Comparison of ENCODE assay signal across 23 cellular contexts in the genomic region with DNA sequence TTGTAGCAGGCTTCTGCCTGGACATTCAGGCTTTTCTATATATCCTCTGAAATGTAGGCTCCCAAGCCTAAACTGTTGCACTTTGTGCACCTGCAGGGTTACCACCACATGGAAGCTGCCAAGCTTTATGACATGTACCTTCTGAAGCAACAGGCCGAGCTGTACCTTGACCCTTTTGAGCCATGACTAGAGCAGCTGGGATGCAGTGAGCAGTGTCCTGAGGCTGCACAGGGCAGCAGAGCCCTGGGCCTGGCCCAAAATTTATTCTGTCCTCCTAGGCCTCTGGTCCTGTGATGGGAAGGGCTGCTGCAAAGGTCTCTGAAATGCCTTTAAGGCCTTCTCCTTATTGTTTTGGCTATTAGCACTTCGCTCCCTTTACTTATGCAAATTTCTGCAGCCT. TPM values are rescaled to one million over a fixed set of nuclear protein-coding genes. Genes with fewer than 3 reads are reported as not detected.
DNase-seq lines count a peak whose midpoint lies in the region; ATAC-seq, FAIRE-seq and TF ChIP-seq lines count a peak whose summit lies in the region.
"Had no signal": no experiment of that assay in that cellular context is flagged by ENCODE, and none has a peak within 500 bp of the region (broad histone marks: within the 10 kb centered on the region; RNA-seq: fewer than 3 reads in every experiment).

No MANE protein-coding gene starts in this region.

- in situ Hi-C loops in transverse colon (cut with MboI; ENCODE audit: low pct_ligation_motif_present in 1 of 4, low pct_unique_long_range_greater_than_20kb in 1 of 4, low sequenced_read_pairs in 3 of 4): no loop called here

- H2BK20ac ChIP-seq in H1 (ENCODE audit: low read length): no peak overlapping the region

- H3K23me2 ChIP-seq in H1 (ENCODE audit: low read depth, low read length): 0 out of 2 replicates have a peak, but pooled peaks cover 4% of the 10 kb centered on the region

- no peak for TF ChIP-seq CTCF in H1 (IDR thresholded peaks at IDR 0.05; ENCODE audit: control extremely low read depth in 1 of 3, insufficient read depth in 1 of 3, low read depth in 1 of 3, low read length in 3 of 3)
- TF ChIP-seq CTCF in transverse colon (IDR thresholded peaks at IDR 0.05): no peak
- no peak for TF ChIP-seq CTCF in prostate gland (IDR thresholded peaks at IDR 0.05)

- H4K20me1 ChIP-seq in H1 (replicated peaks in 1 of 2; ENCODE audit: control insufficient read depth in 1 of 2, insufficient read depth in 2 of 2, low read length in 2 of 2): no peaks in the 10 kb centered on the region

- H3K4me1 ChIP-seq in H1 (replicated peaks in 1 of 4; ENCODE audit: control insufficient read depth in 3 of 4, insufficient read depth in 4 of 4, low read length in 3 of 4) (peaks cover 5 to 15% (median 11%) of the 10 kb centered on the region in 4 experiments), transverse colon (peaks cover 0 to 31% (median 18%) of the 10 kb centered on the region in 4 donors), prostate gland (replicated peaks) (no peaks in the 10 kb centered on the region)
- H3K4me1 ChIP-seq: BE2C had no signal

- H4K91ac ChIP-seq in H1 (replicated peaks; ENCODE audit: insufficient read length, low read length): no peak overlapping the region

- no peak overlapping the region for H4K8ac ChIP-seq in H1 (ENCODE audit: extremely low read depth, insufficient read depth, low read length)

- H3K79me2 ChIP-seq in H1 (ENCODE audit: control insufficient read depth in 1 of 2, insufficient read depth in 2 of 2, low read length in 2 of 2): no peaks in the 10 kb centered on the region

- H2AFZ ChIP-seq in H1 (ENCODE audit: low read length): no peak overlapping the region

- POLR2A ChIA-PET in H1 (lab: Charles Lee; ENCODE audit: partially characterized antibody): no interaction called here

- H3K56ac ChIP-seq in H1 (replicated peaks; ENCODE audit: insufficient read length, low read depth, low read length): no peak overlapping the region

- no peaks in the 10 kb centered on the region; a peak in 2 of 8 replicates for H3K36me3 ChIP-seq in H1 (ENCODE audit: control insufficient read depth in 2 of 4, insufficient read depth in 4 of 4, low read length in 3 of 4)
- no peaks in the 10 kb centered on the region for H3K36me3 ChIP-seq in transverse colon
- no peaks in the 10 kb centered on the region for H3K36me3 ChIP-seq in prostate gland
- H3K36me3 ChIP-seq: BE2C, HAP-1 had no signal

- DNase-seq in LoVo (ENCODE audit: low spot score) (peak; percentile 47), H1 (ENCODE audit: low read depth in 1 of 2, low spot score in 2 of 2) (no peak), left lobe of liver (ENCODE audit: low spot score) (no peak), transverse colon (peak; percentile 48), prostate gland (ENCODE audit: low spot score) (no peak), kidney glomerular epithelial cell (lab: John Stamatoyannopoulos, UW) (no peak)
- DNase-seq: ACHN; BE2C; C1 segment of cervical spinal cord; CD4-positive, CD25-positive, alpha-beta regulatory T cell; CD8-positive, alpha-beta memory T cell; COR-L47; DMS 273 treated with DMSO at 0.1 percent for 48 hours; DMS53; DND-41; EL; IMR-90 had no signal

- H3K9ac ChIP-seq in H1 (replicated peaks in 1 of 4; ENCODE audit: extremely low read depth in 1 of 4, low read depth in 3 of 4, low read length in 3 of 4): no peak overlapping the region

- TF ChIP-seq RAD21 in H1 (IDR thresholded peaks at IDR 0.05 in 1 of 2, conservative IDR thresholded peaks at IDR 0.05 in 1 of 2; ENCODE audit: low read depth in 2 of 2, low read length in 2 of 2): no peak

- FAIRE-seq in H1 (lab: Jason Lieb, UNC): no peak
- FAIRE-seq: A204.1, GM12878 had no signal

- H2BK12ac ChIP-seq in H1 (ENCODE audit: low read depth, low read length): no peak overlapping the region

- H3K27ac ChIP-seq in H1 (ENCODE audit: low read depth, low read length) (no peak overlapping the region), transverse colon (peak overlapping the region in 3 of 4 donors; percentile 52 to 76 (median 65)), prostate gland (no peak overlapping the region)
- H3K27ac ChIP-seq: HL-60 had no signal

- H3K4me2 ChIP-seq in H1 (ENCODE audit: insufficient read depth in 1 of 2, low read depth in 2 of 2, low read length in 2 of 2): no peak overlapping the region

- no peak overlapping the region for H2AK5ac ChIP-seq in H1 (ENCODE audit: low read depth, low read length)

- ATAC-seq in left lobe of liver (peak; percentile 52), HG02571 (IDR thresholded peaks at IDR 0.05; ENCODE audit: unreplicated experiment) (no peak)
- ATAC-seq: GM12878 had no signal

- no peak overlapping the region for H2BK15ac ChIP-seq in H1 (ENCODE audit: low read length)

- no peak overlapping the region for H3K18ac ChIP-seq in H1 (ENCODE audit: extremely low read depth, low read length)

- TF ChIP-seq EP300 in H1 (IDR thresholded peaks at IDR 0.05; ENCODE audit: borderline replicate concordance in 1 of 2, low read depth in 2 of 2, low read length in 2 of 2): no peak
- no peak for TF ChIP-seq EP300 in transverse colon (IDR thresholded peaks at IDR 0.05; ENCODE audit: low read depth)

- no peak overlapping the region for H4K5ac ChIP-seq in H1 (ENCODE audit: insufficient read length, low read depth, low read length)

- no peak overlapping the region for H3K4ac ChIP-seq in H1 (replicated peaks; ENCODE audit: insufficient read length, low read depth, low read length)

- no peak for TF ChIP-seq POLR2A in H1 (IDR thresholded peaks at IDR 0.05; ENCODE audit: control extremely low read depth in 1 of 2, low read depth in 2 of 2, low read length in 2 of 2)
- no peak for TF ChIP-seq POLR2A in transverse colon (IDR thresholded peaks at IDR 0.05)
- TF ChIP-seq POLR2A in prostate gland (IDR thresholded peaks at IDR 0.05): no peak

- intact Hi-C loops in transverse colon (cut with DNase I; ENCODE audit: low total_unique reads): no loop called here
- intact Hi-C loops in prostate gland (cut with DNase I): no loop called here

- no peak overlapping the region for H3K23ac ChIP-seq in H1 (ENCODE audit: insufficient read length)

- H3K9me3 ChIP-seq in H1 (ENCODE audit: insufficient read depth in 2 of 2, low read depth in 1 of 2, low read length in 1 of 2): peaks cover 13 to 16% of the 10 kb centered on the region in 2 experiments
- H3K9me3 ChIP-seq in transverse colon: no peaks in the 10 kb centered on the region
- no peaks in the 10 kb centered on the region for H3K9me3 ChIP-seq in prostate gland
- H3K9me3 ChIP-seq: BE2C had no signal

- CTCF ChIA-PET in H1 (lab: Charles Lee; ENCODE audit: partially characterized antibody): no interaction called here

- H3K79me1 ChIP-seq in H1 (ENCODE audit: low read depth, low read length): no peaks in the 10 kb centered on the region

- no peak overlapping the region for H3K4me3 ChIP-seq in H1 (ENCODE audit: extremely low read depth in 1 of 4, insufficient read depth in 2 of 4, low read depth in 3 of 4, low read length in 4 of 4)
- H3K4me3 ChIP-seq in transverse colon: no peak overlapping the region
- H3K4me3 ChIP-seq in prostate gland: no peak overlapping the region
- H3K4me3 ChIP-seq: GM12878, HAP-1 had no signal

- H2BK120ac ChIP-seq in H1 (replicated peaks; ENCODE audit: low read depth, low read length): no peak overlapping the region

- H3K27me3 ChIP-seq in H1 (replicated peaks in 1 of 4; ENCODE audit: control insufficient read depth in 3 of 4, extremely low read depth in 1 of 4, insufficient read depth in 3 of 4, low read length in 3 of 4): no peaks in the 10 kb centered on the region
- no peaks in the 10 kb centered on the region for H3K27me3 ChIP-seq in transverse colon
- no peaks in the 10 kb centered on the region for H3K27me3 ChIP-seq in prostate gland (replicated peaks; ENCODE audit: insufficient read depth)
- H3K27me3 ChIP-seq: BE2C had no signal

- H3K14ac ChIP-seq in H1 (ENCODE audit: insufficient read length): no peak overlapping the region

- 76% methylated on average over 2 of the region's 2 CpGs; no CpG with 5 or more reads in 1 of the 2 experiments for WGBS in H1 (ENCODE audit: extremely low coverage in 1 of 2, insufficient coverage in 1 of 2, insufficient read length in 1 of 2, insufficient replicate concordance in 2 of 2, low coverage in 1 of 2, low lambda C conversion rate in 2 of 2, missing lambda C conversion rate in 1 of 2), 2 experiments
- WGBS in transverse colon (ENCODE audit: low coverage in 1 of 2), 2 donors: 72 to 83% methylated on average over 1 to 2 of the region's 2 CpGs
- 92% methylated on average over 2 of the region's 2 CpGs for WGBS in prostate gland

- H2BK5ac ChIP-seq in H1 (ENCODE audit: low read depth, low read length): no peak overlapping the region

TF ChIP-seq in H1, 55 proteins besides CTCF, POLR2A, EP300 and RAD21:
- TF ChIP-seq SP1 (IDR thresholded peaks at IDR 0.05; ENCODE audit: low read depth, low read length) (no peak), POU5F1 (IDR thresholded peaks at IDR 0.05; ENCODE audit: low read depth, low read length) (0 out of 2 replicates have a peak, but pooled peaks have one; percentile 8), EZH2 (IDR thresholded peaks at IDR 0.05; ENCODE audit: low read depth, low read length, severe bottlenecking) (no peak), GABPA (IDR thresholded peaks at IDR 0.05; ENCODE audit: borderline replicate concordance, insufficient read depth, low read length) (no peak)

RNA-seq across cellular contexts. Expression of gene CD177, which starts 23.5 kb away (rescaled TPM):
- 3.4 and 4.2 TPM in 2 replicates for total RNA-seq in H1 (2021; fragmentation: NEBNext Ultra II Directional; extraction: Animal tissue kit (Norgen Biotek cat#: 25700))
- 10.0 and 10.5 TPM in 2 replicates for polyA plus RNA-seq in H1 (2011; rRNA removed)
- polyA plus RNA-seq in H1 (2011; cell fraction: cytosol; rRNA removed): 6.8 TPM
- polyA plus RNA-seq in H1 (2011; cell fraction: nucleus; rRNA removed): 9.5 TPM
- 2.0 to 4.4 TPM (median 3.5 TPM) in 4 replicates for polyA plus RNA-seq in H1 (2012, experiment 1 of 2)
- polyA plus RNA-seq in H1 (2012, experiment 2 of 2): 2.1 TPM
- polyA plus RNA-seq in H1 (2013, experiment 1 of 2): 3.7 TPM
- 3.9 TPM for polyA plus RNA-seq in H1 (2013, experiment 2 of 2)
- 4.5 and 4.7 TPM in 2 replicates for polyA minus RNA-seq in H1 (2011; rRNA and poly(A)+ RNA removed)
- polyA minus RNA-seq in H1 (2011; cell fraction: cytosol; rRNA and poly(A)+ RNA removed): 2.8 TPM
- polyA minus RNA-seq in H1 (2011; cell fraction: nucleus; rRNA and poly(A)+ RNA removed): 2.2 TPM
- total RNA-seq in left lobe of liver (0.38 TPM), transverse colon (100 to 1,000 TPM in 2 of 4 donors, 10 to 100 TPM in 2; 12.1 to 720 (median 82.6) TPM), prostate gland (100 to 1,000 TPM in 1 of 2 donors, 10 to 100 TPM in 1; 77.6 to 248 TPM)
- total RNA-seq: CD4-positive, CD25-positive, alpha-beta regulatory T cell; CD8-positive, alpha-beta memory T cell; GM12878; HT1080; IMR-90 had no signal
- polyA plus RNA-seq: CD8-positive, alpha-beta memory T cell; GM12878 had no signal

Comparison
In these comparisons a context has a peak if more than half of its experiments do, and no peak if none do; other contexts are left out.
1. DNase-seq: peak in LoVo (single experiment) and transverse colon (single experiment); none in H1 (0 of 2), left lobe of liver (single experiment), prostate gland (single experiment) and kidney glomerular epithelial cell (single experiment).
2. H3K27ac ChIP-seq: peak in transverse colon (3 of 4); none in H1 (single experiment) and prostate gland (0 of 2).